Comparison of ENCODE assay signal across 1 cellular context in the genomic region with DNA sequence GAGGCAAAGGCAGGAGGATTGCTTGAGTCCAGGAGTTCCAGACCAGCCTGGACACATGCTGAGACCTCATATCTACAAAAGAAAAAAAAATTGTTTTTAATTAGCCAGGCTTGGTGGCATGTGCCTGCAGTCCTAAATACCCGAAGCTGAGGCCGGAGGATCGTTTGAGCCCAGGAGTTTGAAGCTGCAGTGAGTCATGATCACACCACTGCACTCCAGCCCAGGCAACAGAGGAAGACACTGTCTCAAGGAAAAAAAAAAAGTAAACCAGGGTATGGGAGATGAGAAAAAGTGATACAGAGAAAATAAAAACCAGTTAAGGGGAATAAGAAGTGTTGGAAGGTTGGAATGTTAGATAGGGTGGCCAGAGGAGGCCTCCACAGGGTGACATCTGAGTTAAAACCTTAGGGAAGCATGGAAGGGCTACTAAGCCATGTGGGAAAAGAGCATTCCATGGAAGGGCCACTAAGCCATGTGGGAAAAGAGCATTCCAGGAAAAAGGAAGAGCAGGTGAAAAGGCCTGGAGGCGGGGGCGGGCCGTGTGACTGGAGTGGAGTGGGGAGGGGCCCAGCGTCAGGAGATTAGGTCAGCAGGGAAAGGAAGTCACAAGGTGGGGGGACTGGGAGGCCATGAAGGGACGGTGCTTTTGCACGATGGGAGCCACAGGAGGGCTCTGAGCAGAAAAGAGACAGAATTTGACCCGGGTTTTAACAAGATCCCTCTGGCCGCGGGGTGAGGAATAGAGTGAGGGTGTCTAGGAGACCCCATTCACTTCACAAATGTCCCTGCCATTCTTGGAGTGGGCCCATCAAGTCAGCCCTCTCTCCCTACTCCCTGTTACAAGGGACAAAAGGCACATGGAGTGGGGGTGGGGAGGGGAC.
TF ChIP-seq lines count a peak whose summit lies in the region.

No MANE protein-coding gene starts in this region.

TF ChIP-seq in HepG2, 621 proteins besides CTCF, POLR2A, EP300 and RAD21 (continued from another document and continues in another):
- no peak for TF ChIP-seq HNRNPUL1 (IDR thresholded peaks at IDR 0.05; ENCODE audit: low read depth, low read length)
- peak; percentile 72 for TF ChIP-seq BCL6 (CRISPR knock-in tag; IDR thresholded peaks at IDR 0.05)
- no peak for TF ChIP-seq ZNF292 (CRISPR knock-in tag; IDR thresholded peaks at IDR 0.05; ENCODE audit: borderline replicate concordance, low read depth)
- no peak for TF ChIP-seq CREM (IDR thresholded peaks at IDR 0.05)
- no peak for TF ChIP-seq CREM (CRISPR knock-in tag; IDR thresholded peaks at IDR 0.05)
- TF ChIP-seq NR2F6 (IDR thresholded peaks at IDR 0.05), result no peak
- 0 out of 2 replicates have a peak, but pooled peaks have one; percentile 1 for TF ChIP-seq NR2F6 (CRISPR knock-in tag; IDR thresholded peaks at IDR 0.05)
- TF ChIP-seq, protein P1, sequence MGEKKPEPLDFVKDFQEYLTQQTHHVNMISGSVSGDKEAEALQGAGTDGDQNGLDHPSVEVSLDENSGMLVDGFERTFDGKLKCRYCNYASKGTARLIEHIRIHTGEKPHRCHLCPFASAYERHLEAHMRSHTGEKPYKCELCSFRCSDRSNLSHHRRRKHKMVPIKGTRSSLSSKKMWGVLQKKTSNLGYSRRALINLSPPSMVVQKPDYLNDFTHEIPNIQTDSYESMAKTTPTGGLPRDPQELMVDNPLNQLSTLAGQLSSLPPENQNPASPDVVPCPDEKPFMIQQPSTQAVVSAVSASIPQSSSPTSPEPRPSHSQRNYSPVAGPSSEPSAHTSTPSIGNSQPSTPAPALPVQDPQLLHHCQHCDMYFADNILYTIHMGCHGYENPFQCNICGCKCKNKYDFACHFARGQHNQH (CRISPR knock-in tag; IDR thresholded peaks at IDR 0.05), result no peak
- TF ChIP-seq TOE1 (CRISPR knock-in tag; IDR thresholded peaks at IDR 0.05), result no peak
- TF ChIP-seq TARDBP (CRISPR knock-in tag; IDR thresholded peaks at IDR 0.05), result no peak
- TF ChIP-seq, protein P2, sequence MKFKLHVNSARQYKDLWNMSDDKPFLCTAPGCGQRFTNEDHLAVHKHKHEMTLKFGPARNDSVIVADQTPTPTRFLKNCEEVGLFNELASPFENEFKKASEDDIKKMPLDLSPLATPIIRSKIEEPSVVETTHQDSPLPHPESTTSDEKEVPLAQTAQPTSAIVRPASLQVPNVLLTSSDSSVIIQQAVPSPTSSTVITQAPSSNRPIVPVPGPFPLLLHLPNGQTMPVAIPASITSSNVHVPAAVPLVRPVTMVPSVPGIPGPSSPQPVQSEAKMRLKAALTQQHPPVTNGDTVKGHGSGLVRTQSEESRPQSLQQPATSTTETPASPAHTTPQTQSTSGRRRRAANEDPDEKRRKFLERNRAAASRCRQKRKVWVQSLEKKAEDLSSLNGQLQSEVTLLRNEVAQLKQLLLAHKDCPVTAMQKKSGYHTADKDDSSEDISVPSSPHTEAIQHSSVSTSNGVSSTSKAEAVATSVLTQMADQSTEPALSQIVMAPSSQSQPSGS (CRISPR knock-in tag; IDR thresholded peaks at IDR 0.05), result no peak
- TF ChIP-seq, protein P3, sequence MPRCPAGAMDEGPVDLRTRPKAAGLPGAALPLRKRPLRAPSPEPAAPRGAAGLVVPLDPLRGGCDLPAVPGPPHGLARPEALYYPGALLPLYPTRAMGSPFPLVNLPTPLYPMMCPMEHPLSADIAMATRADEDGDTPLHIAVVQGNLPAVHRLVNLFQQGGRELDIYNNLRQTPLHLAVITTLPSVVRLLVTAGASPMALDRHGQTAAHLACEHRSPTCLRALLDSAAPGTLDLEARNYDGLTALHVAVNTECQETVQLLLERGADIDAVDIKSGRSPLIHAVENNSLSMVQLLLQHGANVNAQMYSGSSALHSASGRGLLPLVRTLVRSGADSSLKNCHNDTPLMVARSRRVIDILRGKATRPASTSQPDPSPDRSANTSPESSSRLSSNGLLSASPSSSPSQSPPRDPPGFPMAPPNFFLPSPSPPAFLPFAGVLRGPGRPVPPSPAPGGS (CRISPR knock-in tag; IDR thresholded peaks at IDR 0.05), result 0 out of 2 replicates have a peak, but pooled peaks have one; percentile 38
- no peak for TF ChIP-seq SSRP1 (CRISPR knock-in tag; IDR thresholded peaks at IDR 0.05)
- no peak for TF ChIP-seq HNRNPLL (IDR thresholded peaks at IDR 0.05; ENCODE audit: low read depth, low read length, poor library complexity, severe bottlenecking)
- TF ChIP-seq ZNF496 (CRISPR knock-in tag; IDR thresholded peaks at IDR 0.05; ENCODE audit: insufficient replicate concordance), result no peak
- TF ChIP-seq ZNF20 (CRISPR knock-in tag; IDR thresholded peaks at IDR 0.05), result no peak
- TF ChIP-seq AGO1 (IDR thresholded peaks at IDR 0.05; ENCODE audit: low read depth, low read length, poor library complexity, severe bottlenecking), result no peak
- TF ChIP-seq, protein P4, sequence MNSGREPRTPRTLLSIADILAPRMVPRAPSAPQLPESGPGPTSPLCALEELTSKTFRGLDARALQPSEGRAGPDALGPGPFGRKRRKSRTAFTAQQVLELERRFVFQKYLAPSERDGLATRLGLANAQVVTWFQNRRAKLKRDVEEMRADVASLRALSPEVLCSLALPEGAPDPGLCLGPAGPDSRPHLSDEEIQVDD (CRISPR knock-in tag; IDR thresholded peaks at IDR 0.05; ENCODE audit: borderline replicate concordance), result no peak
- TF ChIP-seq TEAD3 (CRISPR knock-in tag; optimal IDR thresholded peaks at IDR 0.05; ENCODE audit: borderline replicate concordance), result peak; percentile 53
- TF ChIP-seq MEIS1 (CRISPR knock-in tag; IDR thresholded peaks at IDR 0.05; ENCODE audit: borderline replicate concordance), result peak; percentile 39; the same call in 1 of the 2 replicates
- TF ChIP-seq, protein P5, sequence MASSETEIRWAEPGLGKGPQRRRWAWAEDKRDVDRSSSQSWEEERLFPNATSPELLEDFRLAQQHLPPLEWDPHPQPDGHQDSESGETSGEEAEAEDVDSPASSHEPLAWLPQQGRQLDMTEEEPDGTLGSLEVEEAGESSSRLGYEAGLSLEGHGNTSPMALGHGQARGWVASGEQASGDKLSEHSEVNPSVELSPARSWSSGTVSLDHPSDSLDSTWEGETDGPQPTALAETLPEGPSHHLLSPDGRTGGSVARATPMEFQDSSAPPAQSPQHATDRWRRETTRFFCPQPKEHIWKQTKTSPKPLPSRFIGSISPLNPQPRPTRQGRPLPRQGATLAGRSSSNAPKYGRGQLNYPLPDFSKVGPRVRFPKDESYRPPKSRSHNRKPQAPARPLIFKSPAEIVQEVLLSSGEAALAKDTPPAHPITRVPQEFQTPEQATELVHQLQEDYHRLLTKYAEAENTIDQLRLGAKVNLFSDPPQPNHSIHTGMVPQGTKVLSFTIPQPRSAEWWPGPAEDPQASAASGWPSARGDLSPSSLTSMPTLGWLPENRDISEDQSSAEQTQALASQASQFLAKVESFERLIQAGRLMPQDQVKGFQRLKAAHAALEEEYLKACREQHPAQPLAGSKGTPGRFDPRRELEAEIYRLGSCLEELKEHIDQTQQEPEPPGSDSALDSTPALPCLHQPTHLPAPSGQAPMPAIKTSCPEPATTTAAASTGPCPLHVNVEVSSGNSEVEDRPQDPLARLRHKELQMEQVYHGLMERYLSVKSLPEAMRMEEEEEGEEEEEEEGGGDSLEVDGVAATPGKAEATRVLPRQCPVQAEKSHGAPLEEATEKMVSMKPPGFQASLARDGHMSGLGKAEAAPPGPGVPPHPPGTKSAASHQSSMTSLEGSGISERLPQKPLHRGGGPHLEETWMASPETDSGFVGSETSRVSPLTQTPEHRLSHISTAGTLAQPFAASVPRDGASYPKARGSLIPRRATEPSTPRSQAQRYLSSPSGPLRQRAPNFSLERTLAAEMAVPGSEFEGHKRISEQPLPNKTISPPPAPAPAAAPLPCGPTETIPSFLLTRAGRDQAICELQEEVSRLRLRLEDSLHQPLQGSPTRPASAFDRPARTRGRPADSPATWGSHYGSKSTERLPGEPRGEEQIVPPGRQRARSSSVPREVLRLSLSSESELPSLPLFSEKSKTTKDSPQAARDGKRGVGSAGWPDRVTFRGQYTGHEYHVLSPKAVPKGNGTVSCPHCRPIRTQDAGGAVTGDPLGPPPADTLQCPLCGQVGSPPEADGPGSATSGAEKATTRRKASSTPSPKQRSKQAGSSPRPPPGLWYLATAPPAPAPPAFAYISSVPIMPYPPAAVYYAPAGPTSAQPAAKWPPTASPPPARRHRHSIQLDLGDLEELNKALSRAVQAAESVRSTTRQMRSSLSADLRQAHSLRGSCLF (CRISPR knock-in tag; IDR thresholded peaks at IDR 0.05; ENCODE audit: borderline replicate concordance), result no peak
- TF ChIP-seq CENPX (CRISPR knock-in tag; IDR thresholded peaks at IDR 0.05), result no peak
- TF ChIP-seq NCOA2 (CRISPR knock-in tag; IDR thresholded peaks at IDR 0.05), result no peak
- TF ChIP-seq ZNF264 (CRISPR knock-in tag; IDR thresholded peaks at IDR 0.05), result no peak
- TF ChIP-seq ZNF24 (IDR thresholded peaks at IDR 0.05), result no peak
- TF ChIP-seq SAP130 (CRISPR knock-in tag; IDR thresholded peaks at IDR 0.05; ENCODE audit: low read depth), result peak; percentile 46
- 0 out of 2 replicates have a peak, but pooled peaks have one; percentile 17 for TF ChIP-seq ZBTB20 (CRISPR knock-in tag; IDR thresholded peaks at IDR 0.05; ENCODE audit: borderline replicate concordance, low read depth)
- TF ChIP-seq ZFP90 (CRISPR knock-in tag; IDR thresholded peaks at IDR 0.05; ENCODE audit: borderline replicate concordance), result no peak
- TF ChIP-seq, protein P6, sequence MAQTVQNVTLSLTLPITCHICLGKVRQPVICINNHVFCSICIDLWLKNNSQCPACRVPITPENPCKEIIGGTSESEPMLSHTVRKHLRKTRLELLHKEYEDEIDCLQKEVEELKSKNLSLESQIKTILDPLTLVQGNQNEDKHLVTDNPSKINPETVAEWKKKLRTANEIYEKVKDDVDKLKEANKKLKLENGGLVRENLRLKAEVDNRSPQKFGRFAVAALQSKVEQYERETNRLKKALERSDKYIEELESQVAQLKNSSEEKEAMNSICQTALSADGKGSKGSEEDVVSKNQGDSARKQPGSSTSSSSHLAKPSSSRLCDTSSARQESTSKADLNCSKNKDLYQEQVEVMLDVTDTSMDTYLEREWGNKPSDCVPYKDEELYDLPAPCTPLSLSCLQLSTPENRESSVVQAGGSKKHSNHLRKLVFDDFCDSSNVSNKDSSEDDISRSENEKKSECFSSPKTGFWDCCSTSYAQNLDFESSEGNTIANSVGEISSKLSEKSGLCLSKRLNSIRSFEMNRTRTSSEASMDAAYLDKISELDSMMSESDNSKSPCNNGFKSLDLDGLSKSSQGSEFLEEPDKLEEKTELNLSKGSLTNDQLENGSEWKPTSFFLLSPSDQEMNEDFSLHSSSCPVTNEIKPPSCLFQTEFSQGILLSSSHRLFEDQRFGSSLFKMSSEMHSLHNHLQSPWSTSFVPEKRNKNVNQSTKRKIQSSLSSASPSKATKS (CRISPR knock-in tag; IDR thresholded peaks at IDR 0.05), result no peak
- no peak for TF ChIP-seq DMAP1 (CRISPR knock-in tag; IDR thresholded peaks at IDR 0.05)
- TF ChIP-seq, protein P7, sequence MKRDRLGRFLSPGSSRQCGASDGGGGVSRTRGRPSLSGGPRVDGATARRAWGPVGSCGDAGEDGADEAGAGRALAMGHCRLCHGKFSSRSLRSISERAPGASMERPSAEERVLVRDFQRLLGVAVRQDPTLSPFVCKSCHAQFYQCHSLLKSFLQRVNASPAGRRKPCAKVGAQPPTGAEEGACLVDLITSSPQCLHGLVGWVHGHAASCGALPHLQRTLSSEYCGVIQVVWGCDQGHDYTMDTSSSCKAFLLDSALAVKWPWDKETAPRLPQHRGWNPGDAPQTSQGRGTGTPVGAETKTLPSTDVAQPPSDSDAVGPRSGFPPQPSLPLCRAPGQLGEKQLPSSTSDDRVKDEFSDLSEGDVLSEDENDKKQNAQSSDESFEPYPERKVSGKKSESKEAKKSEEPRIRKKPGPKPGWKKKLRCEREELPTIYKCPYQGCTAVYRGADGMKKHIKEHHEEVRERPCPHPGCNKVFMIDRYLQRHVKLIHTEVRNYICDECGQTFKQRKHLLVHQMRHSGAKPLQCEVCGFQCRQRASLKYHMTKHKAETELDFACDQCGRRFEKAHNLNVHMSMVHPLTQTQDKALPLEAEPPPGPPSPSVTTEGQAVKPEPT (CRISPR knock-in tag; IDR thresholded peaks at IDR 0.05; ENCODE audit: low read depth), result 0 out of 2 replicates have a peak, but pooled peaks have one; percentile 6
- no peak for TF ChIP-seq HOXA7 (CRISPR knock-in tag; IDR thresholded peaks at IDR 0.05)
- TF ChIP-seq ZSCAN20 (CRISPR knock-in tag; IDR thresholded peaks at IDR 0.05; ENCODE audit: borderline replicate concordance), result no peak
- no peak for TF ChIP-seq ZNF788 (CRISPR knock-in tag; IDR thresholded peaks at IDR 0.05; ENCODE audit: borderline replicate concordance)
- 0 out of 2 replicates have a peak, but pooled peaks have one; percentile 9 for TF ChIP-seq ZNF792 (CRISPR knock-in tag; IDR thresholded peaks at IDR 0.05)
- TF ChIP-seq NPAS2 (CRISPR knock-in tag; IDR thresholded peaks at IDR 0.05; ENCODE audit: borderline replicate concordance), result no peak
- no peak for TF ChIP-seq ZSCAN29 (CRISPR knock-in tag; conservative IDR thresholded peaks at IDR 0.05)
- TF ChIP-seq ZBTB3 (CRISPR knock-in tag; IDR thresholded peaks at IDR 0.05; ENCODE audit: borderline replicate concordance, low read depth), result 0 out of 2 replicates have a peak, but pooled peaks have one; percentile 35
- TF ChIP-seq GABPA (IDR thresholded peaks at IDR 0.05; ENCODE audit: low read depth, low read length), result no peak
- TF ChIP-seq GABPA (CRISPR knock-in tag; IDR thresholded peaks at IDR 0.05; ENCODE audit: low read depth), result peak; percentile 13; the same call in 1 of the 2 replicates
- TF ChIP-seq, protein P8, sequence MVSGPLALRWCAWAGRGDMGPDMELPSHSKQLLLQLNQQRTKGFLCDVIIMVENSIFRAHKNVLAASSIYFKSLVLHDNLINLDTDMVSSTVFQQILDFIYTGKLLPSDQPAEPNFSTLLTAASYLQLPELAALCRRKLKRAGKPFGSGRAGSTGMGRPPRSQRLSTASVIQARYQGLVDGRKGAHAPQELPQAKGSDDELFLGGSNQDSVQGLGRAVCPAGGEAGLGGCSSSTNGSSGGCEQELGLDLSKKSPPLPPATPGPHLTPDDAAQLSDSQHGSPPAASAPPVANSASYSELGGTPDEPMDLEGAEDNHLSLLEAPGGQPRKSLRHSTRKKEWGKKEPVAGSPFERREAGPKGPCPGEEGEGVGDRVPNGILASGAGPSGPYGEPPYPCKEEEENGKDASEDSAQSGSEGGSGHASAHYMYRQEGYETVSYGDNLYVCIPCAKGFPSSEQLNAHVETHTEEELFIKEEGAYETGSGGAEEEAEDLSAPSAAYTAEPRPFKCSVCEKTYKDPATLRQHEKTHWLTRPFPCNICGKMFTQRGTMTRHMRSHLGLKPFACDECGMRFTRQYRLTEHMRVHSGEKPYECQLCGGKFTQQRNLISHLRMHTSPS (CRISPR knock-in tag; IDR thresholded peaks at IDR 0.05; ENCODE audit: low read depth), result no peak
- TF ChIP-seq NONO (IDR thresholded peaks at IDR 0.05), result no peak
- 0 out of 2 replicates have a peak, but pooled peaks have one; percentile 10 for TF ChIP-seq NONO (CRISPR knock-in tag; conservative IDR thresholded peaks at IDR 0.05)
- 0 out of 2 replicates have a peak, but pooled peaks have one; percentile 1 for TF ChIP-seq RFXANK (CRISPR knock-in tag; IDR thresholded peaks at IDR 0.05)
